8 cellular contexts compared by ENCODE assay signal in the genomic region with DNA sequence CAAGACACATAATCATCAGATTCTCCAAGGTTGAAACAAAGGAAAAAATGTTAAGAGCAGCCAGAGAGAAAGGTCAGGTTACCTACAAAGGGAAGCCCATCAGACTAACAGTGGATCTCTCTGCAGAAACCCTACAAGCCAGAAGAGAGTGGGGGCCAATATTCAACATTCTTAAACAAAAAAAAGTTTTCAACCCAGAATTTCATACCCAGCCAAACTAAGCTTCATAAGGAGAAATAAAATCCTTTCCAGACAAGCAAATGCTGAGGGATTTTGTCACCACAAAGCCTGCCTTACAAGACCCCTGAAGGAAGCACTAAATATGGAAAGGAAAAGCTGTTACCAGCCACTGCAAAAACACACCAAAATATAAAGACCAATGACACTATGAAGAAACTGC. TPM values are rescaled to one million over a fixed set of nuclear protein-coding genes. Genes with fewer than 3 reads are reported as not detected.
"Had no signal": no experiment of that assay in that cellular context is flagged by ENCODE, and none has a peak within 500 bp of the region (broad histone marks: within the 10 kb centered on the region; RNA-seq: fewer than 3 reads in every experiment).

No MANE protein-coding gene starts in this region.

RNA-seq across cellular contexts. Expression of gene PDE11A, which starts 39.0 kb away (rescaled TPM):
- total RNA-seq: activated naive CD4-positive, alpha-beta T cell treated with anti-CD3 and anti-CD28 coated beads for 36 hours; activated naive CD4-positive, alpha-beta T cell treated with anti-CD3 and anti-CD28 coated beads, Interleukin-2, amount 50 U/mL, for 72 hours; activated naive CD8-positive, alpha-beta T cell treated with anti-CD3 and anti-CD28 coated beads, Interleukin-2, amount 10 ng/mL, durations not matched to agents 7 days and 5 days; activated T-cell treated with anti-CD3 and anti-CD28 coated beads, Interleukin-2, amount 50 U/mL, for 4 hours; activated T-cell treated with anti-CD3 and anti-CD28 coated beads, Interleukin-2, amount 50 U/mL, for 72 hours; activated T-helper 1 cell treated with anti-CD3 and anti-CD28 coated beads, Interleukin-12 subunit alpha, Interleukin-12 subunit beta, Interleukin-2, Interleukin-4 antibody, amounts not matched to agents 30 ng/mL and 10 ng/mL and 1 ng/mL, durations not matched to agents 14 hours and 24 hours and 36 hours; activated T-helper 2 cell treated with anti-CD3 and anti-CD28 coated beads, Interferon-gamma antibody, Interleukin-2, Interleukin-4, amounts not matched to agents 10 μg/mL and 5 μg/mL and 100 μg/mL, durations not matched to agents 14 hours and 24 hours and 36 hours; bronchial epithelial cell had no signal
